ENCODE assay signal across 26 cellular contexts in the genomic region with DNA sequence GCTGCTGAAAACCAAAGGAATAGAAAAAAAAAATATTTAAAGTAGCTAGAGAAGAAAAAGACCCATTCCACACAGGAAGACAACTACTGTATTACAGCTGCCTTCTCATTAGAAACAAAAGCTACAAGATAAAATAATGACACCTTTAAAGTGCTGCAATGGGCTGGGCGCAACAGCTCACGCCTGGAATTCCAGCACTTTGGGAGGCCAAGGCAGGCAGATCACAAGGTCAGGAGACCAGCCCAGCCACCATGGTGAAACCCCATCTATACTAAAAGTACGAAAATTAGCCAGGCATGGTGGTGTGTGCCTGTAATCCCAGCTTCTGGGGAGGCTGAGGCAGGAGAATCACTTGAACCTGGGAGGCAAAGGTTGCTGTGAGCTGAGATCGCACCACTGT.
"Had no signal": no experiment of that assay in that cellular context is flagged by ENCODE, and none has a peak within 500 bp of the region (broad histone marks: within the 10 kb centered on the region; RNA-seq: fewer than 3 reads in every experiment).

No MANE protein-coding gene starts in this region.

- H3K9me3 Mint-ChIP-seq: activated CD4-positive, alpha-beta memory T cell treated with anti-CD3 and anti-CD28 coated beads for 36 hours; activated CD4-positive, alpha-beta T cell treated with anti-CD3 and anti-CD28 coated beads, Interleukin-2, amount 10 ng/mL, durations not matched to agents 7 days and 5 days; activated naive CD8-positive, alpha-beta T cell treated with anti-CD3 and anti-CD28 coated beads for 36 hours; activated T-helper 1 cell treated with anti-CD3 and anti-CD28 coated beads, Interleukin-12 subunit alpha, Interleukin-12 subunit beta, Interleukin-2, Interleukin-4 antibody, amounts not matched to agents 30 ng/mL and 10 ng/mL and 1 ng/mL, durations not matched to agents 14 hours and 24 hours and 36 hours; WTC11 had no signal

- DNase-seq: activated CD4-positive, alpha-beta memory T cell treated with anti-CD3 and anti-CD28 coated beads for 36 hours; activated CD4-positive, alpha-beta T cell treated with anti-CD3 and anti-CD28 coated beads, Interleukin-2, amount 10 ng/mL, durations not matched to agents 7 days and 5 days; activated CD8-positive, alpha-beta memory T cell treated with anti-CD3 and anti-CD28 coated beads, Interleukin-2, amount 50 U/mL, for 4 hours; activated effector memory CD4-positive, alpha-beta T cell treated with anti-CD3 and anti-CD28 coated beads, Interleukin-2, amount 50 U/mL, for 16 hours; activated naive CD4-positive, alpha-beta T cell treated with Interleukin-2 at 50 U/mL for 16 hours; activated naive CD8-positive, alpha-beta T cell treated with anti-CD3 and anti-CD28 coated beads for 36 hours; brain microvascular endothelial cell; MG63; MV-4-11; NCI-H1092 treated with DMSO at 0.1 percent for 48 hours; NCI-H1417 treated with DMSO at 0.1 percent for 48 hours; NCI-H1694; NCI-H2029 treated with DMSO at 0.1 percent for 48 hours; NCI-H345; NCI-H510A; NCI-H526 treated with DMSO at 0.1 percent for 48 hours; NCI-H82; OCI-M1; RPMI8226; SHP77 treated with DMSO at 0.1 percent for 48 hours; T-helper 17 cell; T-helper 9 cell had no signal

- H3K27ac Mint-ChIP-seq: activated CD4-positive, alpha-beta T cell treated with anti-CD3 and anti-CD28 coated beads, Interleukin-2, amount 10 ng/mL, durations not matched to agents 7 days and 5 days; activated T-helper 1 cell treated with anti-CD3 and anti-CD28 coated beads, Interleukin-12 subunit alpha, Interleukin-12 subunit beta, Interleukin-2, Interleukin-4 antibody, amounts not matched to agents 30 ng/mL and 10 ng/mL and 1 ng/mL, durations not matched to agents 14 hours and 24 hours and 36 hours; WTC11 had no signal

- H3K4me3 Mint-ChIP-seq: activated CD4-positive, alpha-beta memory T cell treated with anti-CD3 and anti-CD28 coated beads for 36 hours; activated CD4-positive, alpha-beta T cell treated with anti-CD3 and anti-CD28 coated beads, Interleukin-2, amount 10 ng/mL, durations not matched to agents 7 days and 5 days; activated naive CD8-positive, alpha-beta T cell treated with anti-CD3 and anti-CD28 coated beads for 36 hours; activated T-helper 1 cell treated with anti-CD3 and anti-CD28 coated beads, Interleukin-12 subunit alpha, Interleukin-12 subunit beta, Interleukin-2, Interleukin-4 antibody, amounts not matched to agents 30 ng/mL and 10 ng/mL and 1 ng/mL, durations not matched to agents 14 hours and 24 hours and 36 hours; T-helper 17 cell; WTC11 had no signal

- ATAC-seq: Panc1, T-helper 17 cell, WTC11 had no signal

- H3K9me3 ChIP-seq: MG63 had no signal

- H3K27me3 Mint-ChIP-seq: activated CD4-positive, alpha-beta memory T cell treated with anti-CD3 and anti-CD28 coated beads for 36 hours; activated CD4-positive, alpha-beta T cell treated with anti-CD3 and anti-CD28 coated beads, Interleukin-2, amount 10 ng/mL, durations not matched to agents 7 days and 5 days; activated naive CD8-positive, alpha-beta T cell treated with anti-CD3 and anti-CD28 coated beads for 36 hours; T-helper 17 cell had no signal

- H3K27ac ChIP-seq: brain microvascular endothelial cell, cardiac muscle cell had no signal

- H3K4me3 ChIP-seq: cardiac muscle cell, MG63 had no signal

- H3K27me3 ChIP-seq: brain microvascular endothelial cell, cardiac muscle cell, MG63 had no signal
